In genomic region chr7:96076350-96076707, GRCh38 we compare ENCODE assay signal across 10 cellular contexts.
DNase-seq lines count a peak whose midpoint lies in the region; ATAC-seq and TF ChIP-seq lines count a peak whose summit lies in the region.
"Had no signal": no experiment of that assay in that cellular context is flagged by ENCODE, and none has a peak within 500 bp of the region (broad histone marks: within the 10 kb centered on the region; RNA-seq: fewer than 3 reads in every experiment).

No MANE protein-coding gene starts in this region.

- H3K27me3 ChIP-seq in right atrium auricular region, result no peaks in the 10 kb centered on the region
- no peaks in the 10 kb centered on the region for H3K27me3 ChIP-seq in liver (ENCODE audit: control insufficient read depth in 4 of 4, insufficient read depth in 4 of 4, low read length in 3 of 4)
- H3K27me3 ChIP-seq in aorta (ENCODE audit: control insufficient read depth in 1 of 2, insufficient read depth in 2 of 2, low read length in 1 of 2), result no peaks in the 10 kb centered on the region

- H3K4me3 ChIP-seq in right atrium auricular region (peak overlapping the region; percentile 35 to 53), liver (ENCODE audit: low read depth in 1 of 3, low read length in 3 of 3) (peak overlapping the region; percentile 36 to 71 (median 69)), urinary bladder (ENCODE audit: low read depth, low read length) (peak overlapping the region; percentile 31), aorta (ENCODE audit: low read length in 2 of 2) (peak overlapping the region in 1 of 2 donors; percentile 66)

- H3K27ac ChIP-seq in right atrium auricular region (no peak overlapping the region), liver (ENCODE audit: low read depth in 1 of 2, low read length in 2 of 2) (no peak overlapping the region), urinary bladder (ENCODE audit: low read depth) (no peak overlapping the region), aorta (ENCODE audit: low read depth in 1 of 2, low read length in 2 of 2) (no peak overlapping the region)

- H3K36me3 ChIP-seq in right atrium auricular region (no peaks in the 10 kb centered on the region), liver (ENCODE audit: control insufficient read depth in 4 of 4, insufficient read depth in 3 of 4, low read depth in 1 of 4, low read length in 3 of 4) (no peaks in the 10 kb centered on the region), urinary bladder (ENCODE audit: insufficient read depth) (no peaks in the 10 kb centered on the region), aorta (ENCODE audit: control insufficient read depth in 1 of 2, insufficient read depth in 2 of 2, low read length in 1 of 2) (no peaks in the 10 kb centered on the region)

- H3K4me1 ChIP-seq in right atrium auricular region (peaks cover 0 to 4% of the 10 kb centered on the region in 2 donors), liver (ENCODE audit: control insufficient read depth in 4 of 4, insufficient read depth in 4 of 4, low read length in 3 of 4) (peaks cover 0 to 11% (median 5%) of the 10 kb centered on the region in 4 donors), urinary bladder (ENCODE audit: insufficient read depth) (no peaks in the 10 kb centered on the region), aorta (ENCODE audit: control insufficient read depth in 1 of 2, insufficient read depth in 2 of 2, low read length in 2 of 2) (no peaks in the 10 kb centered on the region)

- no peak overlapping the region for H3K27ac Mint-ChIP-seq in activated naive CD8-positive, alpha-beta T cell treated with anti-CD3 and anti-CD28 coated beads for 36 hours
- H3K27ac Mint-ChIP-seq: dendritic cell treated with granulocyte-macrophage colony-stimulating factor and Interleukin-4, amounts not matched to agents 40 ng/mL and 50 ng/mL, for 4 days had no signal

- peaks cover 52% of the 10 kb centered on the region for H3K27me3 Mint-ChIP-seq in activated naive CD8-positive, alpha-beta T cell treated with anti-CD3 and anti-CD28 coated beads for 36 hours

- no peak for TF ChIP-seq RAD21 in liver (IDR thresholded peaks at IDR 0.05)

- ATAC-seq in GM18858 (IDR thresholded peaks at IDR 0.05; ENCODE audit: unreplicated experiment), result no peak
- ATAC-seq in aorta (ENCODE audit: low FRiP score), result no peak

- H3K9me3 Mint-ChIP-seq in activated naive CD8-positive, alpha-beta T cell treated with anti-CD3 and anti-CD28 coated beads for 36 hours, result no peaks in the 10 kb centered on the region
- H3K9me3 Mint-ChIP-seq: dendritic cell treated with granulocyte-macrophage colony-stimulating factor and Interleukin-4, amounts not matched to agents 40 ng/mL and 50 ng/mL, for 4 days had no signal

- intact Hi-C loops in cardiac septum (cut with DNase I) (loop anchor here (5.0 kb wide), 1 partner anchor 159 kb away; no protein-coding TSS in a partner anchor), aorta (cut with DNase I) (loop anchor here in 1 of 2 donors (5.0 kb wide), 1 partner anchor 951 kb away; no protein-coding TSS in a partner anchor)

- TF ChIP-seq CTCF in right atrium auricular region (IDR thresholded peaks at IDR 0.05) (no peak), liver (IDR thresholded peaks at IDR 0.05; ENCODE audit: low read depth, low read length, missing input control) (no peak)

- H3K4me1 Mint-ChIP-seq in activated naive CD8-positive, alpha-beta T cell treated with anti-CD3 and anti-CD28 coated beads for 36 hours, result peaks cover 8% of the 10 kb centered on the region

- H3K4me3 Mint-ChIP-seq in activated naive CD8-positive, alpha-beta T cell treated with anti-CD3 and anti-CD28 coated beads for 36 hours, result peak overlapping the region; percentile 76

- H3K9me3 ChIP-seq in right atrium auricular region, result no peaks in the 10 kb centered on the region
- H3K9me3 ChIP-seq in liver (ENCODE audit: control insufficient read depth in 4 of 4, low read length in 3 of 4), result no peaks in the 10 kb centered on the region
- no peaks in the 10 kb centered on the region for H3K9me3 ChIP-seq in aorta (ENCODE audit: control insufficient read depth, low read length)

- 9% methylated on average over 10 of the region's 10 CpGs for WGBS in liver
- WGBS in urinary bladder, result 19% methylated on average over 10 of the region's 10 CpGs
- 19% methylated on average over 10 of the region's 10 CpGs for WGBS in aorta, 2 donors

- no peak overlapping the region for H3K9ac ChIP-seq in liver (ENCODE audit: low read depth in 1 of 2, low read length in 2 of 2)

- H3K36me3 Mint-ChIP-seq in activated naive CD8-positive, alpha-beta T cell treated with anti-CD3 and anti-CD28 coated beads for 36 hours, result no peaks in the 10 kb centered on the region

- DNase-seq in right atrium auricular region (ENCODE audit: low spot score), result no peak
- no peak for DNase-seq in cardiac septum (ENCODE audit: low spot score)
- DNase-seq in activated naive CD8-positive, alpha-beta T cell treated with anti-CD3 and anti-CD28 coated beads for 36 hours, result no peak
- no peak for DNase-seq in SIG-M5 (lab: John Stamatoyannopoulos, UW)
- no peak for DNase-seq in aorta
- DNase-seq: NCI-H1436 treated with DMSO at 0.1 percent for 48 hours had no signal

TF ChIP-seq in liver, 16 proteins besides CTCF, POLR2A, EP300 and RAD21:
- TF ChIP-seq FOXA2 (IDR thresholded peaks at IDR 0.05) (no peak), GABPA (IDR thresholded peaks at IDR 0.05 in 1 of 2, conservative IDR thresholded peaks at IDR 0.05 in 1 of 2) (no peak), HNF4G (IDR thresholded peaks at IDR 0.05) (no peak), ZBTB33 (IDR thresholded peaks at IDR 0.05) (no peak), REST (IDR thresholded peaks at IDR 0.05) (no peak), ATF3 (IDR thresholded peaks at IDR 0.05) (no peak), JUND (IDR thresholded peaks at IDR 0.05) (no peak), SP1 (IDR thresholded peaks at IDR 0.05) (no peak), TAF1 (conservative IDR thresholded peaks at IDR 0.05) (no peak), MAX (IDR thresholded peaks at IDR 0.05) (no peak), NR2F2 (IDR thresholded peaks at IDR 0.05) (no peak), FOXA1 (IDR thresholded peaks at IDR 0.05) (no peak), EGR1 (IDR thresholded peaks at IDR 0.05; ENCODE audit: low read depth in 2 of 2) (no peak), RXRA (IDR thresholded peaks at IDR 0.05) (no peak), HNF4A (conservative IDR thresholded peaks at IDR 0.05) (no peak), YY1 (IDR thresholded peaks at IDR 0.05) (no peak)
